ENCODE assay signal across 29 cellular contexts in the genomic region with DNA sequence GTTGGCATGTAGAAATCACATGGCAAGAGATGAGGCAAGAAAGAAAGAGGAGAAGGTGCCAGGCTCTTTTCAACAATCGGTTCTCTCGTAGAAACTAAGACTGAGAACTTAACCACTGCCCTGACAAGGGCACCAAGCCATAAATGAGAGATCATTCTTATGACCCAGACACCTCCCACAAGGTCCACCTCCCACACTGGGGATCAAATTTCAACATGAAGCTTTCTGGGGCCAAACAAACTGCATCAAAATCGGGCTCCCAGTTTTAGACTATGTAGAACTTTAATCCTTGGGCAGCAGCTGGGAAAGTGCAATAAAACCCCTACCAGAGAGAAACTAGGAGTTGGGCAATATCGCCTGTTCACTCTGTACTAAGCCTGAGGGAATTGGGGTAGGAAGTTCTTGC.
"Had no signal": no experiment of that assay in that cellular context is flagged by ENCODE, and none has a peak within 500 bp of the region (broad histone marks: within the 10 kb centered on the region; RNA-seq: fewer than 3 reads in every experiment).

No MANE protein-coding gene starts in this region.

- H3K4me3 ChIP-seq: coronary artery, esophagus muscularis mucosa, heart right ventricle, lung, pancreas, sigmoid colon, thoracic aorta, tibial nerve, vagina had no signal

- H3K27me3 ChIP-seq: esophagus muscularis mucosa, foreskin keratinocyte, heart right ventricle, neutrophil, pancreas, sigmoid colon, tibial nerve, vagina had no signal

- FAIRE-seq: endothelial cell of umbilical vein, pancreas, small intestine had no signal

- H3K4me3 Mint-ChIP-seq: immature natural killer cell; memory B cell; natural killer cell; neural crest cell; stimulated activated naive B cell treated with anti-CD40 and anti-IgM and Interleukin-4, amounts not matched to agents 10 μg/mL and 1 μg/mL and 100 μg/mL, for 72 hours; stimulated activated naive CD8-positive, alpha-beta T cell treated with anti-CD3 and anti-CD28 coated beads, Interleukin-15, Interleukin-2, amounts not matched to agents 100 ng/mL and 50 ng/mL, for 24 hours had no signal

- H3K9me3 ChIP-seq: esophagus muscularis mucosa, heart right ventricle, neutrophil, pancreas, sigmoid colon, thoracic aorta, tibial nerve, vagina had no signal

- H3K4me1 Mint-ChIP-seq: immature natural killer cell; memory B cell; natural killer cell; neural crest cell; stimulated activated naive B cell treated with anti-CD40 and anti-IgM and Interleukin-4, amounts not matched to agents 10 μg/mL and 1 μg/mL and 100 μg/mL, for 72 hours had no signal

- H3K9me3 Mint-ChIP-seq: neural crest cell; stimulated activated naive CD8-positive, alpha-beta T cell treated with anti-CD3 and anti-CD28 coated beads, Interleukin-15, Interleukin-2, amounts not matched to agents 100 ng/mL and 50 ng/mL, for 24 hours had no signal

- DNase-seq: dermis blood vessel endothelial cell; effector memory CD4-positive, alpha-beta T cell; foreskin keratinocyte; glutamatergic neuron; heart right ventricle; hippocampal formation; immature natural killer cell; islet precursor cell; kidney glomerular epithelial cell; left colon; left ventricle myocardium superior; natural killer cell; pancreas; sigmoid colon; small intestine; stimulated activated CD4-positive, alpha-beta T cell treated with anti-CD3 and anti-CD28 coated beads, Interleukin-15, amount 100 ng/mL, for 24 hours; stimulated activated CD4-positive, alpha-beta T cell treated with anti-CD3 and anti-CD28 coated beads, Interleukin-2, amount 100 ng/mL, for 48 hours; stimulated activated naive B cell treated with anti-CD40 and anti-IgM and Interleukin-4, amounts not matched to agents 10 μg/mL and 1 μg/mL and 100 μg/mL, for 72 hours had no signal

- H3K36me3 Mint-ChIP-seq: immature natural killer cell, natural killer cell had no signal

- H3K27ac ChIP-seq: coronary artery, esophagus muscularis mucosa, foreskin keratinocyte, heart right ventricle, neutrophil, pancreas, sigmoid colon, thoracic aorta, tibial nerve, vagina had no signal

- ATAC-seq: foreskin keratinocyte; left colon; left ventricle myocardium superior; natural killer cell; stimulated activated naive B cell treated with anti-CD40 and anti-IgM and Interleukin-4, amounts not matched to agents 10 μg/mL and 1 μg/mL and 100 μg/mL, for 72 hours had no signal

- H3K4me1 ChIP-seq: foreskin keratinocyte, pancreas, tibial nerve, vagina had no signal

- H3K36me3 ChIP-seq: esophagus muscularis mucosa, heart right ventricle, neutrophil, pancreas, sigmoid colon, thoracic aorta, tibial nerve, vagina had no signal

- H3K27ac Mint-ChIP-seq: immature natural killer cell; memory B cell; natural killer cell; stimulated activated naive B cell treated with anti-CD40 and anti-IgM and Interleukin-4, amounts not matched to agents 10 μg/mL and 1 μg/mL and 100 μg/mL, for 72 hours; stimulated activated naive CD8-positive, alpha-beta T cell treated with anti-CD3 and anti-CD28 coated beads, Interleukin-15, Interleukin-2, amounts not matched to agents 100 ng/mL and 50 ng/mL, for 24 hours had no signal
